ENCODE assay signal across 7 cellular contexts in the genomic region with DNA sequence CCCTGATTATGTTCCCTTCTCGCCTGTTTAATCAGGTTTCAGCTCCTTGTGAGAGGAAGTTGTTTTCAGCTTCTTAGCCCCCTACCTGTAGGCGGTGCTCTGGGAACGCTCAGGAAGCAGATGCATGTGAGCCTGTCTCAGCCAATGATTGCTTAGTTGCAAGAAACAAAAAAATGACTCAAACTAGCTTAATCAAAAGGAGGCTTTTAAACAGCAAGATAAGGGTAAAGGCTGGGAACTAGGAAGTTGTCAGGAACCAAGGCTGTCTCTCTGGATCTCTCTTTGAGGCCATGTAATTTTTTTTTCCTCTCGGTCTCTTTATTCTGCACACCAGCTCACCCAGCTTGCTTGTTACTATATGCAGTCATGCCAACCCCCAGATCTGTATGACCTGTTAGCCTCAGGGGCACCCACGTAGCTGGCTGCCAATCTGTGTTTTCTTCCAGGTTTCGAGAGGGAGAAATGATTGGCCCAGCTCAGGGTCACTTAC.
A peak's percentile ranks its signal among the peaks of the same experiment; 100 is the strongest.
DNase-seq lines count a peak whose midpoint lies in the region; ATAC-seq, FAIRE-seq and TF ChIP-seq lines count a peak whose summit lies in the region.

No MANE protein-coding gene starts in this region.

- H3K79me2 ChIP-seq in mesendoderm (ENCODE audit: control insufficient read depth, insufficient read depth, low read length) = no peaks in the 10 kb centered on the region

- no peak overlapping the region for H2BK120ac ChIP-seq in mesendoderm (ENCODE audit: low read depth, low read length)

- TF ChIP-seq POLR2A in H54 (IDR thresholded peaks at IDR 0.05; ENCODE audit: low read depth, low read length) = no peak

- ATAC-seq in GM21825 (IDR thresholded peaks at IDR 0.05; ENCODE audit: unreplicated experiment) = peak; percentile 56

- H3K27me3 ChIP-seq in mesendoderm (ENCODE audit: insufficient read depth, low read length, poor library complexity) = no peaks in the 10 kb centered on the region

- H3K36me3 Mint-ChIP-seq in chondrocyte (ENCODE audit: low read depth) = peaks cover 11% of the 10 kb centered on the region

- DNase-seq in OCI-M1 (lab: John Stamatoyannopoulos, UW) = peak; percentile 71
- DNase-seq in chondrocyte (ENCODE audit: low spot score) = no peak
- DNase-seq in mesendoderm = peak; percentile 90
- no peak for DNase-seq in cerebellum (ENCODE audit: low spot score)
- DNase-seq in D341Med (ENCODE audit: low spot score) = no peak
- DNase-seq in H54 (ENCODE audit: insufficient read length, low spot score) = no peak

- H3K79me1 ChIP-seq in mesendoderm (ENCODE audit: low read length) = no peaks in the 10 kb centered on the region

- no peaks in the 10 kb centered on the region for H3K36me3 ChIP-seq in mesendoderm (ENCODE audit: control insufficient read depth, insufficient read depth, low read length)

- no peak overlapping the region for H4K8ac ChIP-seq in mesendoderm (ENCODE audit: low read depth, low read length)

- no peak overlapping the region for H3K27ac Mint-ChIP-seq in chondrocyte (ENCODE audit: unreplicated experiment)

- no peak overlapping the region for H3K56ac ChIP-seq in mesendoderm (ENCODE audit: low read length)

- no peak overlapping the region for H3K4me2 ChIP-seq in mesendoderm (ENCODE audit: low read length)

- no peaks in the 10 kb centered on the region for H3K27me3 Mint-ChIP-seq in chondrocyte (ENCODE audit: low read depth)

- H3K9me3 Mint-ChIP-seq in chondrocyte (ENCODE audit: low read depth) = no peaks in the 10 kb centered on the region

- no peak overlapping the region for H3K4ac ChIP-seq in mesendoderm (ENCODE audit: low read depth, low read length)

- peak; percentile 45 for TF ChIP-seq CTCF in chondrocyte (IDR thresholded peaks at IDR 0.05)

- no peak overlapping the region for H3K23ac ChIP-seq in mesendoderm (ENCODE audit: low read length)

- H4K5ac ChIP-seq in mesendoderm (ENCODE audit: low read length) = no peak overlapping the region

- H3K27ac ChIP-seq in mesendoderm (ENCODE audit: low read depth, low read length) = no peak overlapping the region

- no peak overlapping the region for H3K4me3 Mint-ChIP-seq in chondrocyte (ENCODE audit: unreplicated experiment)

- no peak overlapping the region for H2BK15ac ChIP-seq in mesendoderm (replicated peaks; ENCODE audit: low read depth)

- H3K4me3 ChIP-seq in mesendoderm (ENCODE audit: low read length) = no peak overlapping the region

- no CpG with 5 or more reads among the region's 6 CpGs for WGBS in mesendoderm (ENCODE audit: extremely low coverage, insufficient coverage, low lambda C conversion rate)

- no peaks in the 10 kb centered on the region for H3K4me1 ChIP-seq in mesendoderm (ENCODE audit: control insufficient read depth, low read depth, low read length)

- H3K18ac ChIP-seq in mesendoderm (ENCODE audit: low read length) = peak overlapping the region; percentile 78

- H3K9ac ChIP-seq in mesendoderm (ENCODE audit: low read length) = peak overlapping the region; percentile 12

- H3K4me1 Mint-ChIP-seq in chondrocyte (ENCODE audit: low read depth) = no peaks in the 10 kb centered on the region

- no peak overlapping the region for H2AK5ac ChIP-seq in mesendoderm (ENCODE audit: low read length)

- H2BK5ac ChIP-seq in mesendoderm (ENCODE audit: low read length) = no peak overlapping the region

- no peak for FAIRE-seq in H54 (lab: Jason Lieb, UNC)

Comparison
In these comparisons a context has a peak if more than half of its experiments do, and no peak if none do; other contexts are left out.
1. DNase-seq: peak in OCI-M1 (single experiment) and mesendoderm (single experiment); none in chondrocyte (single experiment), cerebellum (single experiment), D341Med (single experiment) and H54 (single experiment).